In the genomic region with DNA sequence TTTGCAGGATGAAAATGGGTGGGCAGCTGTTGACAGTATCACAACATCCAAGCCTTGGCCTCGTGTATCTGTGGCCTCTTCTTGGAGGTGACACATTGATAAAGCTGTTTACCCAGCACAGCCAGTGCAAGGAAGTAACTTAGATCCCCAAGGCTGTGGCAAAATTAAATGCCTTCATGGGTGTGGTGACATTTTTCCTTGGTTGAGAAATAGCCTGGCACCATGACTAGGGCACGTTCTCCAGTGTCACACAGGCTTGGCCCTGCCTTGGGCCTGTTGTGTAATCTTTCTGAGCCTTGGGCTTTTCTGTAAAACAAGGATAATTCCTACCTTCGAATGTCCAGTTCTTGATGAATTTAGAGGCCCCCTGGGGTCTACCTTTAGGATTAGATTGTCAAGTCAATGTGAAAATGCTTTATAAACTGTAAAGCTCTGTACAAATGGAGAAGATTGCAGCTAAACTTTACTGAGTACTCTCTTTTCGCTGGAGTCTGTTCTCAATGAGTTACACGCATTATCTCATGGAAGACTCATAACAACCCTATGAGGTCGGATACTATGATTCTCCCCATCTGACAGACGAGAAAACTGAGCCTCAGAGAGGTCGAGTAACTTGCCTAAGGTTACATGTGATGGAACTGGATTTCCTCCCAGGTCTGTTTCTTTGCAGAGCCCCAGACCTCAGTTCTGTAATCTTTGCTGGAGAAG, we compare ENCODE assay signal across 17 cellular contexts. TPM values are rescaled to one million over a fixed set of nuclear protein-coding genes. Genes with fewer than 3 reads are reported as not detected.
DNase-seq lines count a peak whose midpoint lies in the region; ATAC-seq lines count a peak whose summit lies in the region.
"Had no signal": no experiment of that assay in that cellular context is flagged by ENCODE, and none has a peak within 500 bp of the region (broad histone marks: within the 10 kb centered on the region; RNA-seq: fewer than 3 reads in every experiment).

No MANE protein-coding gene starts in this region.

- peaks cover 0 to 2% (median 0%) of the 10 kb centered on the region in 3 donors for H3K27me3 ChIP-seq in skeletal muscle tissue (ENCODE audit: control insufficient read depth in 3 of 3, insufficient read depth in 3 of 3, low read length in 3 of 3)
- no peaks in the 10 kb centered on the region for H3K27me3 ChIP-seq in effector memory CD4-positive, alpha-beta T cell (replicated peaks; ENCODE audit: control insufficient read depth, insufficient read depth, low read length, poor library complexity, severe bottlenecking)
- H3K27me3 ChIP-seq: vagina had no signal

- H3K27ac ChIP-seq in skeletal muscle tissue (ENCODE audit: low read depth, low read length) = peak overlapping the region; percentile 59
- H3K27ac ChIP-seq in effector memory CD4-positive, alpha-beta T cell (ENCODE audit: insufficient read depth, low read length, poor library complexity, severe bottlenecking) = no peak overlapping the region
- H3K27ac ChIP-seq: C4-2B, vagina had no signal

- DNase-seq in GM03348 (ENCODE audit: low spot score) = peak; percentile 47
- peak; percentile 75 for DNase-seq in NOMO-1 treated with dmso at 0.1 percent for 144 hours (lab: John Stamatoyannopoulos, UW; ENCODE audit: unreplicated experiment)
- DNase-seq in fibroblast of gingiva (ENCODE audit: low read depth) = peak; percentile 82
- no peak for DNase-seq in RPMI8226
- no peak for DNase-seq in NCI-H1694 treated with DMSO at 0.1 percent for 48 hours (lab: John Stamatoyannopoulos, UW)
- DNase-seq in effector memory CD4-positive, alpha-beta T cell = no peak
- DNase-seq: activated CD4-positive, alpha-beta T cell treated with anti-CD3 and anti-CD28 coated beads for 4 hours; cortex of kidney; Kasumi-1; NCI-H2171; stimulated activated CD8-positive, alpha-beta memory T cell treated with anti-CD3 and anti-CD28 coated beads, Interleukin-4, amount 100 ng/mL, for 48 hours had no signal

- no peak overlapping the region for H3K4me3 ChIP-seq in skeletal muscle tissue (ENCODE audit: low read length in 3 of 3)
- no peak overlapping the region for H3K4me3 ChIP-seq in effector memory CD4-positive, alpha-beta T cell (ENCODE audit: insufficient read depth, low read depth, low read length, poor library complexity, severe bottlenecking)
- H3K4me3 ChIP-seq: vagina had no signal

- no peaks in the 10 kb centered on the region for H3K36me3 ChIP-seq in skeletal muscle tissue (ENCODE audit: control insufficient read depth in 3 of 3, insufficient read depth in 3 of 3, low read length in 3 of 3)
- H3K36me3 ChIP-seq in effector memory CD4-positive, alpha-beta T cell (ENCODE audit: control insufficient read depth, insufficient read depth, low read length) = no peaks in the 10 kb centered on the region
- H3K36me3 ChIP-seq: vagina had no signal

- H3K9me3 ChIP-seq in skeletal muscle tissue (ENCODE audit: control insufficient read depth in 3 of 3, low read length in 3 of 3) = no peaks in the 10 kb centered on the region
- H3K9me3 ChIP-seq in effector memory CD4-positive, alpha-beta T cell (ENCODE audit: control insufficient read depth, low read length) = no peaks in the 10 kb centered on the region
- H3K9me3 ChIP-seq: vagina had no signal

- peaks cover 17 to 46% (median 32%) of the 10 kb centered on the region in 3 donors for H3K4me1 ChIP-seq in skeletal muscle tissue (ENCODE audit: control insufficient read depth in 3 of 3, insufficient read depth in 3 of 3, low read length in 3 of 3)
- no peaks in the 10 kb centered on the region for H3K4me1 ChIP-seq in effector memory CD4-positive, alpha-beta T cell (ENCODE audit: control insufficient read depth, insufficient read depth, low read length, poor library complexity, severe bottlenecking)

- ATAC-seq in HG02840 (IDR thresholded peaks at IDR 0.05; ENCODE audit: low FRiP score, unreplicated experiment) = no peak

- H3K9ac ChIP-seq in skeletal muscle tissue (ENCODE audit: low read depth in 1 of 3, low read length in 3 of 3) = no peak overlapping the region

RNA-seq across cellular contexts. Expression of a gene that starts 46.7 kb away (rescaled TPM):
- 4.2 TPM for total RNA-seq in skeletal muscle tissue
- total RNA-seq: OCI-LY7; T-helper 1 cell treated with Interleukin-12 subunit alpha and Interleukin-12 subunit beta and Interleukin-4 antibody, amounts not matched to agents 30 ng/mL and 1 ng/mL, for 36 hours had no signal

Comparison
In these comparisons a context has a peak if more than half of its experiments do, and no peak if none do; other contexts are left out.
1. DNase-seq: peak in GM03348 (single experiment), NOMO-1 treated with dmso at 0.1 percent for 144 hours (single experiment) and fibroblast of gingiva (single experiment); none in RPMI8226 (single experiment), NCI-H1694 treated with DMSO at 0.1 percent for 48 hours (single experiment) and effector memory CD4-positive, alpha-beta T cell (0 of 3).